Comparison of ENCODE assay signal across 16 cellular contexts in the genomic region with DNA sequence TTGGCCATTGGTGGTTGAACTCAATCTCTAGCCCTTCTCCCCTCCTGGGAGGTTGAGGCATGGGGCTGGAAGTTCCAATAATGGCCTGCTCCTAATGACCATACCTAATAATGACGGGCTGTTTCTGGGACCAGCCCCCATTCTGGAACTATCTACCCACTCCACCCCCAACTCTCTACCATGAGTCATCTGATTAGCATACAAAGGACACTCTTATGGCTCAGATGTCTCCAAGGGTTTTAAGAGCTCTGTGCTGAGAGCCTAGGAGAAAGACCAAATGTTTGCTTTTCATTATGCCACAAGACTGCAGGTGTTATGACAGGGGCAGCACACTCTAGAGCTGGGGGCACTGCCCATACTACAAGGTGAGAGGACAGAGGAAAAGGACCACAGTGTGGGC.
"Had no signal": no experiment of that assay in that cellular context is flagged by ENCODE, and none has a peak within 500 bp of the region (broad histone marks: within the 10 kb centered on the region; RNA-seq: fewer than 3 reads in every experiment).

No MANE protein-coding gene starts in this region.

- H3K9me3 Mint-ChIP-seq: activated naive CD4-positive, alpha-beta T cell treated with anti-CD3 and anti-CD28 coated beads, Interleukin-2, amount 10 ng/mL, durations not matched to agents 7 days and 5 days had no signal

- H3K27ac Mint-ChIP-seq: activated CD8-positive, alpha-beta memory T cell treated with anti-CD3 and anti-CD28 coated beads, Interleukin-2, amount 10 ng/mL, durations not matched to agents 7 days and 5 days; activated naive CD4-positive, alpha-beta T cell treated with anti-CD3 and anti-CD28 coated beads, Interleukin-2, amount 10 ng/mL, durations not matched to agents 7 days and 5 days; activated T-cell treated with anti-CD3 and anti-CD28 coated beads, Interleukin-2, amount 50 U/mL, for 24 hours; naive B cell; stimulated activated memory B cell treated with anti-CD40 and anti-IgM and Interleukin-4, amounts not matched to agents 10 μg/mL and 1 μg/mL and 100 μg/mL, for 72 hours had no signal

- H3K36me3 Mint-ChIP-seq: activated CD8-positive, alpha-beta memory T cell treated with anti-CD3 and anti-CD28 coated beads, Interleukin-2, amount 10 ng/mL, durations not matched to agents 7 days and 5 days; activated naive CD4-positive, alpha-beta T cell treated with anti-CD3 and anti-CD28 coated beads, Interleukin-2, amount 10 ng/mL, durations not matched to agents 7 days and 5 days; stimulated activated memory B cell treated with anti-CD40 and anti-IgM and Interleukin-4, amounts not matched to agents 10 μg/mL and 1 μg/mL and 100 μg/mL, for 72 hours had no signal

- H3K4me3 ChIP-seq: ascending aorta, left lung, vagina had no signal

- DNase-seq: activated CD4-positive, alpha-beta T cell treated with anti-CD3 and anti-CD28 coated beads for 1 hour; activated CD4-positive, alpha-beta T cell treated with anti-CD3 and anti-CD28 coated beads, Interleukin-2, amount 50 U/mL, for 48 hours; activated CD8-positive, alpha-beta memory T cell treated with anti-CD3 and anti-CD28 coated beads, Interleukin-2, amount 10 ng/mL, durations not matched to agents 7 days and 5 days; activated naive CD4-positive, alpha-beta T cell treated with anti-CD3 and anti-CD28 coated beads, Interleukin-2, amount 10 ng/mL, durations not matched to agents 7 days and 5 days; activated T-cell treated with anti-CD3 and anti-CD28 coated beads, Interleukin-2, amount 50 U/mL, for 24 hours; islet precursor cell; left lung; mammary epithelial cell; naive B cell; stimulated activated CD4-positive, alpha-beta T cell treated with anti-CD3 and anti-CD28 coated beads, Interleukin-2, amount 100 ng/mL, for 48 hours; T1000 had no signal

- H3K36me3 ChIP-seq: ascending aorta, left lung, vagina had no signal

- H3K4me1 ChIP-seq: ascending aorta, left lung, parathyroid adenoma, vagina had no signal

- H2AFZ ChIP-seq: parathyroid adenoma had no signal

- H3K27me3 Mint-ChIP-seq: activated CD8-positive, alpha-beta memory T cell treated with anti-CD3 and anti-CD28 coated beads, Interleukin-2, amount 10 ng/mL, durations not matched to agents 7 days and 5 days; activated naive CD4-positive, alpha-beta T cell treated with anti-CD3 and anti-CD28 coated beads, Interleukin-2, amount 10 ng/mL, durations not matched to agents 7 days and 5 days; activated T-cell treated with anti-CD3 and anti-CD28 coated beads, Interleukin-2, amount 50 U/mL, for 24 hours; stimulated activated memory B cell treated with anti-CD40 and anti-IgM and Interleukin-4, amounts not matched to agents 10 μg/mL and 1 μg/mL and 100 μg/mL, for 72 hours had no signal

- ATAC-seq: activated CD8-positive, alpha-beta memory T cell treated with anti-CD3 and anti-CD28 coated beads, Interleukin-2, amount 10 ng/mL, durations not matched to agents 7 days and 5 days; left lung; stimulated activated memory B cell treated with anti-CD40 and anti-IgM and Interleukin-4, amounts not matched to agents 10 μg/mL and 1 μg/mL and 100 μg/mL, for 72 hours had no signal

- H3K27me3 ChIP-seq: ascending aorta, left lung, vagina had no signal

- H3K9me3 ChIP-seq: ascending aorta, vagina had no signal

- H3K27ac ChIP-seq: ascending aorta, left lung, parathyroid adenoma, vagina, VCaP had no signal

- H3K79me2 ChIP-seq: parathyroid adenoma had no signal

- H3K9ac ChIP-seq: parathyroid adenoma had no signal

- H3K4me3 Mint-ChIP-seq: activated CD8-positive, alpha-beta memory T cell treated with anti-CD3 and anti-CD28 coated beads, Interleukin-2, amount 10 ng/mL, durations not matched to agents 7 days and 5 days; activated naive CD4-positive, alpha-beta T cell treated with anti-CD3 and anti-CD28 coated beads, Interleukin-2, amount 10 ng/mL, durations not matched to agents 7 days and 5 days; activated T-cell treated with anti-CD3 and anti-CD28 coated beads, Interleukin-2, amount 50 U/mL, for 24 hours; naive B cell; stimulated activated memory B cell treated with anti-CD40 and anti-IgM and Interleukin-4, amounts not matched to agents 10 μg/mL and 1 μg/mL and 100 μg/mL, for 72 hours had no signal

- H3K4me1 Mint-ChIP-seq: activated CD8-positive, alpha-beta memory T cell treated with anti-CD3 and anti-CD28 coated beads, Interleukin-2, amount 10 ng/mL, durations not matched to agents 7 days and 5 days; activated naive CD4-positive, alpha-beta T cell treated with anti-CD3 and anti-CD28 coated beads, Interleukin-2, amount 10 ng/mL, durations not matched to agents 7 days and 5 days; naive B cell; stimulated activated memory B cell treated with anti-CD40 and anti-IgM and Interleukin-4, amounts not matched to agents 10 μg/mL and 1 μg/mL and 100 μg/mL, for 72 hours had no signal
